Comparison of ENCODE assay signal across 8 cellular contexts in the genomic region with DNA sequence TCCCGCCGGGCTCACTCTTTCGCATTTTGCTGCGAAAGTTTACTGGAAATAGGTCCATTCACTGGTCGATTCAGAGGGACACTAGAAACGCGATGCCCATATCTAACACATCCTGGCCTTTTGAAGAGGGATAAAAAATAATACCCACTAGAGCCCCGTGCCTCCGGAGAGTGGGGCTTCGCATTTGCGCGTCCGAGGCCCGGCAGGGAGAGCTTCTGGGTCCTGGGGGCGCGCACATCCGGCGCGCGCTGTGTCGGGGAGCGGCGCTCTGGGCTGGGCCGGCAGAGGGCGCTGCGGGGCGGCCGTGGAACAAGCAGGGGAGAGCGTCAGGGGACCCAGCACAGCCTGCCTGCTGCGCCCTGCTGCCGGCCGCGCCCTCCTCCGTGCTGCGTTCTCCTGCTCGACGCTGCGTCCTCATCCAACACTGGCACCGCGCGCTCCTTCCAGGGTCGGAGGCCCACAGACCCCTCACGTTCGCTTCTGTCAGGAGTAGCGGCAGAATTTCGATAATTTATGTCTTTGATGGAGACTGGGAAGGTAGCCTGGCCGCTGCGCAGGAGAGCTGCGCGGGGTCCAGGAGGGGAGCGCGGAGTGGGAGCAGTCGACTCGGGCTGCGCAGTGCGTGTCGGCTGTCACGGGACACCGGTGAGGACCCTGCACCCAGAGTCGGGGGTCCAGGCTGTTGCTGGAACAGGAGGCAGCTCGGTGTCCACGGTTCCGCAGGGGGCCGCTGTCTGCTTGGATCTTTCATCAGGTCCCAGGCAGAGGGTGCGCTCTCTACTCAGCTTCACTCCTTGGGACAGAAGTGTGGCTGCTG. TPM values are rescaled to one million over a fixed set of nuclear protein-coding genes. Genes with fewer than 3 reads are reported as not detected.
DNase-seq lines count a peak whose midpoint lies in the region; ATAC-seq and TF ChIP-seq lines count a peak whose summit lies in the region.

No MANE protein-coding gene starts in this region.

- TF ChIP-seq CTCF in tibial nerve (IDR thresholded peaks at IDR 0.05): peak; percentile 88 to 98 (median 96)

- no peaks in the 10 kb centered on the region for H3K36me3 ChIP-seq in HUES64 (ENCODE audit: insufficient read depth, low read length)
- no peaks in the 10 kb centered on the region for H3K36me3 ChIP-seq in adipocyte (ENCODE audit: control insufficient read depth, insufficient read depth, low read length, severe bottlenecking)
- H3K36me3 ChIP-seq in tibial nerve: no peaks in the 10 kb centered on the region

- H3K4me3 ChIP-seq in HUES64 (ENCODE audit: low read length) (peak overlapping the region; percentile 63), adipocyte (ENCODE audit: low read length) (peak overlapping the region; percentile 85), tibial nerve (peak overlapping the region; percentile 32 to 63 (median 53))

- intact Hi-C loops in cardiac septum (cut with DNase I): loop anchor here (1.0 to 5.0 kb wide), 5 partner anchors 177 to 620 kb away; no protein-coding TSS in a partner anchor

- DNase-seq in DMS53 (lab: John Stamatoyannopoulos, UW) (peak; percentile 77), T follicular helper cell (ENCODE audit: low read depth) (peak; percentile 65), adipocyte (ENCODE audit: low read depth) (peak; percentile 88), cardiac septum (ENCODE audit: low spot score) (peak; percentile 93), pons (ENCODE audit: low spot score) (peak; percentile 56), tibial nerve (ENCODE audit: low spot score in 2 of 2) (peak; percentile 77 to 82)

- ATAC-seq in GM21526 (IDR thresholded peaks at IDR 0.05; ENCODE audit: low FRiP score, unreplicated experiment): peak; percentile 97

- H3K9me3 ChIP-seq in HUES64 (ENCODE audit: insufficient read depth, low read depth, low read length) (no peaks in the 10 kb centered on the region), adipocyte (ENCODE audit: control insufficient read depth, low read length) (no peaks in the 10 kb centered on the region), tibial nerve (no peaks in the 10 kb centered on the region)

- H3K27me3 ChIP-seq in HUES64 (ENCODE audit: insufficient read depth, low read length) (peaks cover 41% of the 10 kb centered on the region), adipocyte (replicated peaks; ENCODE audit: control insufficient read depth, insufficient read depth, low read length) (peaks cover 3% of the 10 kb centered on the region), tibial nerve (no peaks in the 10 kb centered on the region)

- H3K9ac ChIP-seq in HUES64 (ENCODE audit: low read depth, low read length) (peak overlapping the region; percentile 52), adipocyte (ENCODE audit: low read length) (peak overlapping the region; percentile 89)

- H3K4me1 ChIP-seq in HUES64 (ENCODE audit: insufficient read depth, low read length) (no peaks in the 10 kb centered on the region), adipocyte (ENCODE audit: control insufficient read depth, insufficient read depth, low read length) (peaks cover 32% of the 10 kb centered on the region), tibial nerve (peaks cover 0 to 26% (median 3%) of the 10 kb centered on the region in 4 donors)

- WGBS in HUES64: 2% methylated on average over 65 of the region's 65 CpGs
- WGBS in tibial nerve, 2 donors: 0 to 1% methylated on average over 51 of the region's 65 CpGs

- peak in 1 of 2 donors; percentile 71 for TF ChIP-seq EP300 in tibial nerve (IDR thresholded peaks at IDR 0.05)

- no peak overlapping the region for H3K27ac ChIP-seq in HUES64 (ENCODE audit: low read depth, low read length)
- peak overlapping the region; percentile 64 to 82 (median 75) for H3K27ac ChIP-seq in tibial nerve

- TF ChIP-seq POLR2A in tibial nerve (IDR thresholded peaks at IDR 0.05): peak in 1 of 2 donors; percentile 41

RNA-seq across cellular contexts. Expression of a gene that starts 41.5 kb away (rescaled TPM):
- polyA plus RNA-seq in HUES64 (2013, experiment 1 of 2): 22.6 TPM
- 29.6 TPM for polyA plus RNA-seq in HUES64 (2013, experiment 2 of 2)
- total RNA-seq in cardiac septum (38.1 TPM), tibial nerve (10 to 100 TPM; 33.6 to 66.1 (median 52.5) TPM)
